ENCODE assay signal across 1 cellular context in genomic region chr11:75233688-75234295, GRCh38.
TF ChIP-seq lines count a peak whose summit lies in the region.

No MANE protein-coding gene starts in this region.

TF ChIP-seq in WTC11, 78 proteins besides CTCF, POLR2A, EP300 and RAD21 (continued from another document):
- TF ChIP-seq, protein P1, sequence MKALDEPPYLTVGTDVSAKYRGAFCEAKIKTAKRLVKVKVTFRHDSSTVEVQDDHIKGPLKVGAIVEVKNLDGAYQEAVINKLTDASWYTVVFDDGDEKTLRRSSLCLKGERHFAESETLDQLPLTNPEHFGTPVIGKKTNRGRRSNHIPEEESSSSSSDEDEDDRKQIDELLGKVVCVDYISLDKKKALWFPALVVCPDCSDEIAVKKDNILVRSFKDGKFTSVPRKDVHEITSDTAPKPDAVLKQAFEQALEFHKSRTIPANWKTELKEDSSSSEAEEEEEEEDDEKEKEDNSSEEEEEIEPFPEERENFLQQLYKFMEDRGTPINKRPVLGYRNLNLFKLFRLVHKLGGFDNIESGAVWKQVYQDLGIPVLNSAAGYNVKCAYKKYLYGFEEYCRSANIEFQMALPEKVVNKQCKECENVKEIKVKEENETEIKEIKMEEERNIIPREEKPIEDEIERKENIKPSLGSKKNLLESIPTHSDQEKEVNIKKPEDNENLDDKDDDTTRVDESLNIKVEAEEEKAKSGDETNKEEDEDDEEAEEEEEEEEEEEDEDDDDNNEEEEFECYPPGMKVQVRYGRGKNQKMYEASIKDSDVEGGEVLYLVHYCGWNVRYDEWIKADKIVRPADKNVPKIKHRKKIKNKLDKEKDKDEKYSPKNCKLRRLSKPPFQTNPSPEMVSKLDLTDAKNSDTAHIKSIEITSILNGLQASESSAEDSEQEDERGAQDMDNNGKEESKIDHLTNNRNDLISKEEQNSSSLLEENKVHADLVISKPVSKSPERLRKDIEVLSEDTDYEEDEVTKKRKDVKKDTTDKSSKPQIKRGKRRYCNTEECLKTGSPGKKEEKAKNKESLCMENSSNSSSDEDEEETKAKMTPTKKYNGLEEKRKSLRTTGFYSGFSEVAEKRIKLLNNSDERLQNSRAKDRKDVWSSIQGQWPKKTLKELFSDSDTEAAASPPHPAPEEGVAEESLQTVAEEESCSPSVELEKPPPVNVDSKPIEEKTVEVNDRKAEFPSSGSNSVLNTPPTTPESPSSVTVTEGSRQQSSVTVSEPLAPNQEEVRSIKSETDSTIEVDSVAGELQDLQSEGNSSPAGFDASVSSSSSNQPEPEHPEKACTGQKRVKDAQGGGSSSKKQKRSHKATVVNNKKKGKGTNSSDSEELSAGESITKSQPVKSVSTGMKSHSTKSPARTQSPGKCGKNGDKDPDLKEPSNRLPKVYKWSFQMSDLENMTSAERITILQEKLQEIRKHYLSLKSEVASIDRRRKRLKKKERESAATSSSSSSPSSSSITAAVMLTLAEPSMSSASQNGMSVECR (CRISPR knock-in tag; IDR thresholded peaks at IDR 0.05; ENCODE audit: borderline replicate concordance) = 0 out of 2 replicates have a peak, but pooled peaks have one; percentile 32
- TF ChIP-seq KAT7 (CRISPR knock-in tag; IDR thresholded peaks at IDR 0.05; ENCODE audit: borderline replicate concordance) = no peak
- TF ChIP-seq, protein P2, sequence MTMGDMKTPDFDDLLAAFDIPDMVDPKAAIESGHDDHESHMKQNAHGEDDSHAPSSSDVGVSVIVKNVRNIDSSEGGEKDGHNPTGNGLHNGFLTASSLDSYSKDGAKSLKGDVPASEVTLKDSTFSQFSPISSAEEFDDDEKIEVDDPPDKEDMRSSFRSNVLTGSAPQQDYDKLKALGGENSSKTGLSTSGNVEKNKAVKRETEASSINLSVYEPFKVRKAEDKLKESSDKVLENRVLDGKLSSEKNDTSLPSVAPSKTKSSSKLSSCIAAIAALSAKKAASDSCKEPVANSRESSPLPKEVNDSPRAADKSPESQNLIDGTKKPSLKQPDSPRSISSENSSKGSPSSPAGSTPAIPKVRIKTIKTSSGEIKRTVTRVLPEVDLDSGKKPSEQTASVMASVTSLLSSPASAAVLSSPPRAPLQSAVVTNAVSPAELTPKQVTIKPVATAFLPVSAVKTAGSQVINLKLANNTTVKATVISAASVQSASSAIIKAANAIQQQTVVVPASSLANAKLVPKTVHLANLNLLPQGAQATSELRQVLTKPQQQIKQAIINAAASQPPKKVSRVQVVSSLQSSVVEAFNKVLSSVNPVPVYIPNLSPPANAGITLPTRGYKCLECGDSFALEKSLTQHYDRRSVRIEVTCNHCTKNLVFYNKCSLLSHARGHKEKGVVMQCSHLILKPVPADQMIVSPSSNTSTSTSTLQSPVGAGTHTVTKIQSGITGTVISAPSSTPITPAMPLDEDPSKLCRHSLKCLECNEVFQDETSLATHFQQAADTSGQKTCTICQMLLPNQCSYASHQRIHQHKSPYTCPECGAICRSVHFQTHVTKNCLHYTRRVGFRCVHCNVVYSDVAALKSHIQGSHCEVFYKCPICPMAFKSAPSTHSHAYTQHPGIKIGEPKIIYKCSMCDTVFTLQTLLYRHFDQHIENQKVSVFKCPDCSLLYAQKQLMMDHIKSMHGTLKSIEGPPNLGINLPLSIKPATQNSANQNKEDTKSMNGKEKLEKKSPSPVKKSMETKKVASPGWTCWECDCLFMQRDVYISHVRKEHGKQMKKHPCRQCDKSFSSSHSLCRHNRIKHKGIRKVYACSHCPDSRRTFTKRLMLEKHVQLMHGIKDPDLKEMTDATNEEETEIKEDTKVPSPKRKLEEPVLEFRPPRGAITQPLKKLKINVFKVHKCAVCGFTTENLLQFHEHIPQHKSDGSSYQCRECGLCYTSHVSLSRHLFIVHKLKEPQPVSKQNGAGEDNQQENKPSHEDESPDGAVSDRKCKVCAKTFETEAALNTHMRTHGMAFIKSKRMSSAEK (CRISPR knock-in tag; IDR thresholded peaks at IDR 0.05; ENCODE audit: borderline replicate concordance) = no peak
- TF ChIP-seq, protein P3, sequence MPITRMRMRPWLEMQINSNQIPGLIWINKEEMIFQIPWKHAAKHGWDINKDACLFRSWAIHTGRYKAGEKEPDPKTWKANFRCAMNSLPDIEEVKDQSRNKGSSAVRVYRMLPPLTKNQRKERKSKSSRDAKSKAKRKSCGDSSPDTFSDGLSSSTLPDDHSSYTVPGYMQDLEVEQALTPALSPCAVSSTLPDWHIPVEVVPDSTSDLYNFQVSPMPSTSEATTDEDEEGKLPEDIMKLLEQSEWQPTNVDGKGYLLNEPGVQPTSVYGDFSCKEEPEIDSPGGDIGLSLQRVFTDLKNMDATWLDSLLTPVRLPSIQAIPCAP (CRISPR knock-in tag; IDR thresholded peaks at IDR 0.05) = peak; percentile 59; the same call in 1 of the 2 replicates
- no peak; the same call in 1 of the 2 replicates for TF ChIP-seq JUN (CRISPR knock-in tag; IDR thresholded peaks at IDR 0.05)
- TF ChIP-seq NFYB (CRISPR knock-in tag; conservative IDR thresholded peaks at IDR 0.05; ENCODE audit: low read depth) = no peak
- TF ChIP-seq ZNF232 (CRISPR knock-in tag; IDR thresholded peaks at IDR 0.05) = no peak
- TF ChIP-seq HMGA2 (CRISPR knock-in tag; IDR thresholded peaks at IDR 0.05) = no peak
- TF ChIP-seq, protein P4, sequence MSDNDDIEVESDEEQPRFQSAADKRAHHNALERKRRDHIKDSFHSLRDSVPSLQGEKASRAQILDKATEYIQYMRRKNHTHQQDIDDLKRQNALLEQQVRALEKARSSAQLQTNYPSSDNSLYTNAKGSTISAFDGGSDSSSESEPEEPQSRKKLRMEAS (CRISPR knock-in tag; IDR thresholded peaks at IDR 0.05) = no peak
- TF ChIP-seq E2F5 (CRISPR knock-in tag; IDR thresholded peaks at IDR 0.05) = no peak
- TF ChIP-seq SMAD3 (CRISPR knock-in tag; IDR thresholded peaks at IDR 0.05; ENCODE audit: borderline replicate concordance) = peak; percentile 72; the same call in 1 of the 2 replicates
- TF ChIP-seq CDX4 (CRISPR knock-in tag; IDR thresholded peaks at IDR 0.05; ENCODE audit: borderline replicate concordance) = no peak
- TF ChIP-seq ZNF423 (CRISPR knock-in tag; IDR thresholded peaks at IDR 0.05) = no peak
- no peak for TF ChIP-seq NFATC4 (CRISPR knock-in tag; IDR thresholded peaks at IDR 0.05)
- TF ChIP-seq USF1 (CRISPR knock-in tag; IDR thresholded peaks at IDR 0.05) = peak; percentile 40; the same call in 1 of the 2 replicates
- no peak for TF ChIP-seq ZNF396 (CRISPR knock-in tag; IDR thresholded peaks at IDR 0.05; ENCODE audit: borderline replicate concordance)
- TF ChIP-seq ESRRA (CRISPR knock-in tag; IDR thresholded peaks at IDR 0.05; ENCODE audit: borderline replicate concordance) = 0 out of 2 replicates have a peak, but pooled peaks have one; percentile 55
- no peak for TF ChIP-seq NR2C2 (CRISPR knock-in tag; IDR thresholded peaks at IDR 0.05)
- TF ChIP-seq ELF4 (CRISPR knock-in tag; IDR thresholded peaks at IDR 0.05; ENCODE audit: low read depth) = no peak
